Comparison of ENCODE assay signal across 8 cellular contexts in the genomic region with DNA sequence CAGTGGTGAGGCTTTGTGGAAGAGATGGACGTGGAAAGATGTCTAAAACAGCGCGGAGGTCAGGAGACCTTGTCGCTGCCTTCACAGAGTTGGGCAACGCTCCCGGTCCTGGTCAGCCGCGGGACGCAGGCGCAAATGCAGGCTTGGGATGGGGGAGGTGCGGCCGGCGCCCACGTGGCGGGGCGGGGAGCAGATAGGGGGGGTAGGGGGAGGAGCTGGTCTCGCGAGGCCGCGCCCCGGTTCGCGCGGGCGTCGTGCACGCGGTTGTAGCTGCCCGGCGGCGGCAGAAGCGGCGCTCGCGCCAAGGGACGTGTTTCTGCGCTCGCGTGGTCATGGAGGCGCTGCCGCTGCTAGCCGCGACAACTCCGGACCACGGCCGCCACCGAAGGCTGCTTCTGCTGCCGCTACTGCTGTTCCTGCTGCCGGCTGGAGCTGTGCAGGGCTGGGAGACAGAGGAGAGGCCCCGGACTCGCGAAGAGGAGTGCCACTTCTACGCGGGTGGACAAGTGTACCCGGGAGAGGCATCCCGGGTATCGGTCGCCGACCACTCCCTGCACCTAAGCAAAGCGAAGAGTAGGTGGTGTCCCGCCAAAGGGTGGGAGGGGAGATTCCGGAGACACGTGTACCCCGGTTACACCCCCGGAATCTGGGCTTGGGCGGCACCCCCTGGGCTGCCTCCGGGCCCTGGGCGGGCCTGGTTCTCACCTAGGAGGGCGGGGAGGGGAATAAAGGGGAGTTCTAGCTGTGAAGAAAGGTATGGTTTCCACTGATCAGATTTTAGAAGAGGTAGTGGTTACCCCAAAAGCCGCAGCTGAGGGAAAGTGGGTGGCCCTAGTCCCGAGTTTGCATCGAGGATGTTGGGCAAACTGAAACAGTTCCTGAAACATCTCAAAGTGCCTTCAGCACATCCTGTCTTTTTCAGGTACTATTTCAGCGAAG. TPM values are rescaled to one million over a fixed set of nuclear protein-coding genes. Genes with fewer than 3 reads are reported as not detected.
DNase-seq lines count a peak whose midpoint lies in the region; ATAC-seq and TF ChIP-seq lines count a peak whose summit lies in the region.

A gene (plus strand): TSS at position 255 of the 939 bp plus-strand sequence. CDS start 78 bp downstream, at position 333.

- H3K4me1 ChIP-seq in iPS-18a (ENCODE audit: control insufficient read depth, low read depth, low read length) = peaks cover 12% of the 10 kb centered on the region
- peaks cover 5% of the 10 kb centered on the region for H3K4me1 ChIP-seq in skeletal muscle satellite cell (ENCODE audit: control insufficient read depth, insufficient read depth, low read length)

- ATAC-seq in GM18517 (IDR thresholded peaks at IDR 0.05; ENCODE audit: unreplicated experiment) (peak; percentile 48), HG03045 (IDR thresholded peaks at IDR 0.05; ENCODE audit: unreplicated experiment) (peak; percentile 74)

- peaks cover 20% of the 10 kb centered on the region for H3K36me3 ChIP-seq in iPS-18a (ENCODE audit: control insufficient read depth, low read depth, low read length)
- H3K36me3 ChIP-seq in skeletal muscle satellite cell (ENCODE audit: insufficient read depth, low read length) = no peaks in the 10 kb centered on the region

- H3K4me3 ChIP-seq in iPS-18a (ENCODE audit: low read length) (peak within 1 kb of the TSS; percentile 97), skeletal muscle satellite cell (ENCODE audit: low read length) (peak within 1 kb of the TSS; percentile 98)

- peak within 1 kb of the TSS; percentile 62 for H3K27ac ChIP-seq in 22Rv1
- H3K27ac ChIP-seq in iPS-18a (ENCODE audit: low read length) = peak within 1 kb of the TSS; percentile 65

- peak; percentile 4; the same call in 1 of the 2 replicates for TF ChIP-seq CTCF in 22Rv1 (IDR thresholded peaks at IDR 0.05)

- H3K27me3 ChIP-seq in iPS-18a (ENCODE audit: control insufficient read depth, insufficient read depth, low read length) (no peaks in the 10 kb centered on the region), skeletal muscle satellite cell (ENCODE audit: control insufficient read depth, insufficient read depth, low read length) (no peaks in the 10 kb centered on the region)

- peak within 1 kb of the TSS; percentile 97 for H3K4me2 ChIP-seq in skeletal muscle satellite cell (ENCODE audit: low read length)

- peak within 1 kb of the TSS; percentile 95 for H3K9ac ChIP-seq in iPS-18a (ENCODE audit: low read length)
- H3K9ac ChIP-seq in skeletal muscle satellite cell (ENCODE audit: low read depth, low read length) = peak within 1 kb of the TSS; percentile 96

- H3K9me3 ChIP-seq in iPS-18a (ENCODE audit: control insufficient read depth, low read depth, low read length) = no peaks in the 10 kb centered on the region
- no peaks in the 10 kb centered on the region for H3K9me3 ChIP-seq in skeletal muscle satellite cell (replicated peaks; ENCODE audit: low read length)

- DNase-seq in NCI-H2107 treated with DMSO at 0.1 percent for 48 hours (lab: John Stamatoyannopoulos, UW; ENCODE audit: unreplicated experiment) (peak; percentile 71), UCSD-AML1 (lab: John Stamatoyannopoulos, UW; ENCODE audit: unreplicated experiment) (peak; percentile 87), brain pericyte (ENCODE audit: low read depth, low spot score) (peak; percentile 49)

RNA-seq across cellular contexts. Expression of the gene that starts here (rescaled TPM):
- 217 and 228 TPM in 2 replicates for total RNA-seq in skeletal muscle satellite cell (2012; rRNA removed)

Comparison
In these comparisons a context has a peak if more than half of its experiments do, and no peak if none do; other contexts are left out.
1. Peak in every context shown above with its lines: DNase-seq, ATAC-seq, H3K4me3 ChIP-seq and H3K27ac ChIP-seq.